Comparison of ENCODE assay signal across 9 cellular contexts in genomic region chr2:181461056-181461630, GRCh38. TPM values are rescaled to one million over a fixed set of nuclear protein-coding genes. Genes with fewer than 3 reads are reported as not detected.
DNase-seq lines count a peak whose midpoint lies in the region; ATAC-seq and TF ChIP-seq lines count a peak whose summit lies in the region.
"Had no signal": no experiment of that assay in that cellular context is flagged by ENCODE, and none has a peak within 500 bp of the region (broad histone marks: within the 10 kb centered on the region; RNA-seq: fewer than 3 reads in every experiment).

No MANE protein-coding gene starts in this region.

- TF ChIP-seq POLR2A in Peyer's patch (IDR thresholded peaks at IDR 0.05) = no peak

- ATAC-seq in GM19452 (IDR thresholded peaks at IDR 0.05; ENCODE audit: unreplicated experiment) (peak; percentile 15), lower lobe of right lung (no peak), GM21360 (IDR thresholded peaks at IDR 0.05; ENCODE audit: unreplicated experiment) (no peak)

- H3K4me3 ChIP-seq in GM06990 (replicated peaks; ENCODE audit: low read depth, low read length) (peak overlapping the region; percentile 82), Peyer's patch (peak overlapping the region in 1 of 4 donors; percentile 62), lower lobe of right lung (peak overlapping the region; percentile 27)

- H3K27me3 ChIP-seq in GM06990 (replicated peaks; ENCODE audit: control insufficient read depth, insufficient read depth, low read length) (no peaks in the 10 kb centered on the region), Peyer's patch (no peaks in the 10 kb centered on the region), lower lobe of right lung (ENCODE audit: low read depth) (peaks cover 11% of the 10 kb centered on the region)

- H3K36me3 ChIP-seq in GM06990 (ENCODE audit: control insufficient read depth, insufficient read depth, low read length) = no peaks in the 10 kb centered on the region; the same call in 1 of the 2 replicates
- no peaks in the 10 kb centered on the region for H3K36me3 ChIP-seq in Peyer's patch
- H3K36me3 ChIP-seq in lower lobe of right lung = no peaks in the 10 kb centered on the region

- DNase-seq in GM06990 (ENCODE audit: extremely low read depth, insufficient read length) = no peak
- DNase-seq in Peyer's patch = peak in 2 of 3 donors; percentile 38 to 54
- no peak for DNase-seq in lower lobe of right lung
- DNase-seq in NCI-H1048 (lab: John Stamatoyannopoulos, UW) = no peak
- no peak for DNase-seq in central memory CD4-positive, alpha-beta T cell
- no peak for DNase-seq in DMS153 treated with DMSO at 0.1 percent for 48 hours (lab: John Stamatoyannopoulos, UW; ENCODE audit: unreplicated experiment)

- peak overlapping the region; percentile 17 to 96 (median 34) for H3K27ac ChIP-seq in Peyer's patch
- H3K27ac ChIP-seq in lower lobe of right lung = no peak overlapping the region
- H3K27ac ChIP-seq: parathyroid adenoma had no signal

- peaks cover 0 to 14% (median 0%) of the 10 kb centered on the region in 4 donors for H3K4me1 ChIP-seq in Peyer's patch
- H3K4me1 ChIP-seq in lower lobe of right lung = peaks cover 33% of the 10 kb centered on the region
- H3K4me1 ChIP-seq: parathyroid adenoma had no signal

- H3K9me3 ChIP-seq in Peyer's patch (no peaks in the 10 kb centered on the region), lower lobe of right lung (no peaks in the 10 kb centered on the region)

- TF ChIP-seq CTCF in GM06990 (IDR thresholded peaks at IDR 0.05; ENCODE audit: insufficient read depth, low read length, poor library complexity, severe bottlenecking) (no peak), Peyer's patch (IDR thresholded peaks at IDR 0.05) (no peak), lower lobe of right lung (IDR thresholded peaks at IDR 0.05) (no peak)

- intact Hi-C loops in lower lobe of right lung (cut with DNase I) = loop anchor here (10.0 kb wide), 1 partner anchor 356 kb away; no protein-coding TSS in a partner anchor

RNA-seq across cellular contexts. Expression of gene ITGA4, which starts 4.0 kb away (rescaled TPM):
- total RNA-seq in Peyer's patch (100 to 1,000 TPM in 1 of 4 donors, 10 to 100 TPM in 1, 1 to 10 TPM in 2; 3.8 to 109 (median 13.4) TPM), lower lobe of right lung (24.0 TPM)

Comparison
In these comparisons a context has a peak if more than half of its experiments do, and no peak if none do; other contexts are left out.
1. DNase-seq: peak in Peyer's patch (2 of 3); none in GM06990 (single experiment), lower lobe of right lung (single experiment), NCI-H1048 (single experiment), central memory CD4-positive, alpha-beta T cell (single experiment) and DMS153 treated with DMSO at 0.1 percent for 48 hours (single experiment).